In the genomic region with DNA sequence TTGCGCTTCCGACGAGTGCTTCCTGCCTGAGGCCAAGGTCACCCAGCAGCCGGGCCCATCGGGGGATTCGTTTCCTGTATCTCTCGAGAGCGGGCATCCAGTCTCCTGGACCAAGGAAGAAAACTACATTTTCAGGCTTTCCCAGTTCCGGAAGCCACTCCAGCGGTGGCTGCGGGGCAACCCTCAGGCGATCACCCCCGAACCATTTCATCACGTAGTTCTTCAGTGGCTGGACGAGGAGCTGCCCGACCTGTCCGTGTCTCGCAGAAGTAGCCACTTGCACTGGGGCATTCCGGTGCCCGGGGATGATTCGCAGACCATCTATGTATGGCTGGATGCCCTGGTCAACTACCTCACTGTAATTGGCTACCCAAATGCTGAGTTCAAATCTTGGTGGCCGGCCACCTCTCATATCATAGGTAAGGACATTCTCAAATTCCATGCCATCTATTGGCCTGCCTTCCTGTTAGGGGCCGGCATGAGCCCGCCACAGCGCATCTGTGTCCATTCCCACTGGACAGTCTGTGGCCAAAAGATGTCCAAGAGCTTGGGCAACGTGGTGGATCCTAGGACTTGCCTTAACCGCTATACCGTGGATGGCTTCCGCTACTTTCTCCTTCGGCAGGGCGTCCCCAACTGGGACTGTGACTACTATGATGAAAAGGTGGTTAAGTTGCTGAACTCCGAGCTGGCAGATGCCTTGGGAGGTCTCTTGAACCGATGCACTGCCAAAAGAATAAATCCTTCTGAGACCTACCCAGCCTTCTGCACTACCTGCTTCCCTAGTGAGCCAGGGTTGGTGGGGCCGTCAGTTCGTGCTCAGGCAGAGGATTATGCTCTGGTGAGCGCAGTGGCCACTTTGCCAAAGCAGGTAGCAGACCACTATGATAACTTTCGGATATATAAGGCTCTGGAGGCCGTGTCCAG, we compare ENCODE assay signal across 8 cellular contexts. TPM values are rescaled to one million over a fixed set of nuclear protein-coding genes. Genes with fewer than 3 reads are reported as not detected.
A peak's percentile ranks its signal among the peaks of the same experiment; 100 is the strongest.
DNase-seq lines count a peak whose midpoint lies in the region; ATAC-seq and TF ChIP-seq lines count a peak whose summit lies in the region.

No MANE protein-coding gene starts in this region.

- H3K27ac ChIP-seq in BLaER1 = peak overlapping the region; percentile 77
- H3K27ac ChIP-seq in HCT116 (ENCODE audit: low read depth, low read length) = peak overlapping the region; percentile 66
- H3K27ac ChIP-seq in esophagus muscularis mucosa (replicated peaks in 1 of 4) = peak overlapping the region; percentile 76 to 87 (median 78)
- H3K27ac ChIP-seq in neural cell (ENCODE audit: low read length) = no peak overlapping the region

- H2AFZ ChIP-seq in HCT116 (ENCODE audit: low read depth, low read length, poor library complexity, severe bottlenecking) (no peak overlapping the region), neural cell (ENCODE audit: low read depth, low read length) (peak overlapping the region; percentile 56)

- H3K4me3 ChIP-seq in BLaER1 (peak overlapping the region; percentile 86), HCT116 (replicated peaks in 1 of 2; ENCODE audit: low read depth in 1 of 2, low read length in 2 of 2) (peak overlapping the region; percentile 78 to 89), esophagus muscularis mucosa (peak overlapping the region; percentile 82 to 95 (median 92)), neural cell (ENCODE audit: low read length) (peak overlapping the region; percentile 87)

- POLR2A ChIA-PET in HCT116 (lab: Charles Lee) = no interaction called here

- TF ChIP-seq CTCF in HCT116 (IDR thresholded peaks at IDR 0.05 in 2 of 3, conservative IDR thresholded peaks at IDR 0.05 in 1 of 3; ENCODE audit: borderline replicate concordance in 1 of 3, insufficient read depth in 1 of 3, low read depth in 2 of 3, low read length in 2 of 3) = no peak
- no peak for TF ChIP-seq CTCF in esophagus muscularis mucosa (IDR thresholded peaks at IDR 0.05)
- no peak for TF ChIP-seq CTCF in neural cell (IDR thresholded peaks at IDR 0.05; ENCODE audit: poor library complexity, severe bottlenecking)

- no peaks in the 10 kb centered on the region for H3K9me3 ChIP-seq in BLaER1
- no peaks in the 10 kb centered on the region for H3K9me3 ChIP-seq in HCT116 (ENCODE audit: control insufficient read depth in 1 of 2, insufficient read depth in 1 of 2, low read depth in 1 of 2, low read length in 2 of 2)
- no peaks in the 10 kb centered on the region for H3K9me3 ChIP-seq in esophagus muscularis mucosa
- no peaks in the 10 kb centered on the region for H3K9me3 ChIP-seq in neural cell (ENCODE audit: low read length)

- H3K4me1 ChIP-seq in BLaER1 (peaks cover 33% of the 10 kb centered on the region), HCT116 (ENCODE audit: control insufficient read depth in 1 of 2, insufficient read depth in 2 of 2, low read length in 2 of 2) (peaks cover 11 to 19% of the 10 kb centered on the region in 2 experiments; a peak in 3 of 4 replicates), esophagus muscularis mucosa (peaks cover 25 to 58% (median 40%) of the 10 kb centered on the region in 4 donors)

- RAD21 ChIA-PET in HCT116 (lab: Charles Lee; ENCODE audit: low non-redundant PET in 1 of 2, low total read pairs in 2 of 2, uncharacterized antibody in 2 of 2, unreplicated experiment in 2 of 2) = no interaction called here

- ATAC-seq in HCT116 (0 out of 2 replicates have a peak, but pooled peaks have one; percentile 3), HG03095 (IDR thresholded peaks at IDR 0.05; ENCODE audit: unreplicated experiment) (no peak), GM21576 (IDR thresholded peaks at IDR 0.05; ENCODE audit: unreplicated experiment) (no peak)

- WGBS in esophagus muscularis mucosa = 21% methylated on average over 34 of the region's 38 CpGs

- TF ChIP-seq EP300 in esophagus muscularis mucosa (IDR thresholded peaks at IDR 0.05) (no peak), neural cell (conservative IDR thresholded peaks at IDR 0.05; ENCODE audit: poor library complexity, severe bottlenecking) (no peak)

- TF ChIP-seq RAD21 in HCT116 (IDR thresholded peaks at IDR 0.05; ENCODE audit: low read depth) = no peak
- no peak for TF ChIP-seq RAD21 in neural cell (conservative IDR thresholded peaks at IDR 0.05)

- H3K9ac ChIP-seq in BLaER1 (peak overlapping the region; percentile 84), HCT116 (ENCODE audit: low read length) (peak overlapping the region; percentile 84), neural cell (ENCODE audit: low read length) (peak overlapping the region; percentile 60)

- DNase-seq in HCT116 (ENCODE audit: low read depth, low spot score) = no peak
- peak; percentile 19 for DNase-seq in UCSD-AML1 (lab: John Stamatoyannopoulos, UW; ENCODE audit: unreplicated experiment)
- DNase-seq in esophagus muscularis mucosa (ENCODE audit: extremely low spot score) = no peak
- DNase-seq in mesenteric fat pad (ENCODE audit: low spot score) = no peak

- peaks cover 14% of the 10 kb centered on the region for H3K36me3 ChIP-seq in BLaER1
- H3K36me3 ChIP-seq in HCT116 (ENCODE audit: control insufficient read depth in 1 of 2, insufficient read depth in 2 of 2, low read length in 2 of 2) = peaks cover 0 to 7% of the 10 kb centered on the region in 2 experiments; a peak in 1 of 4 replicates
- H3K36me3 ChIP-seq in esophagus muscularis mucosa = peaks cover 0 to 2% (median 0%) of the 10 kb centered on the region in 4 donors
- no peaks in the 10 kb centered on the region for H3K36me3 ChIP-seq in neural cell (ENCODE audit: insufficient read depth, low read length)

- intact Hi-C loops in HCT116 (cut with micrococcal nuclease) (loop anchor here (10.0 kb wide), 2 partner anchors 201 to 589 kb away; partner anchors contain the start of gene HSPE1), esophagus muscularis mucosa (cut with DNase I) (loop anchor here (2.0 to 10.0 kb wide), 3 partner anchors 73 to 251 kb away; partner anchors contain the start of gene COQ10B)

- peaks cover 55% of the 10 kb centered on the region for H4K20me1 ChIP-seq in BLaER1
- peaks cover 14% of the 10 kb centered on the region; the same call in 1 of the 2 replicates for H4K20me1 ChIP-seq in HCT116 (ENCODE audit: insufficient read depth)
- no peaks in the 10 kb centered on the region for H4K20me1 ChIP-seq in neural cell (ENCODE audit: insufficient read depth)

- H3K27me3 ChIP-seq in BLaER1 (no peaks in the 10 kb centered on the region), HCT116 (ENCODE audit: insufficient read depth, low read length) (no peaks in the 10 kb centered on the region), esophagus muscularis mucosa (no peaks in the 10 kb centered on the region), neural cell (ENCODE audit: insufficient read depth, low read depth, low read length) (no peaks in the 10 kb centered on the region)

- TF ChIP-seq POLR2A in HCT116 (IDR thresholded peaks at IDR 0.05; ENCODE audit: borderline replicate concordance, extremely low read depth, insufficient read depth, insufficient read length) = no peak
- no peak for TF ChIP-seq POLR2A in esophagus muscularis mucosa (IDR thresholded peaks at IDR 0.05; ENCODE audit: low read depth)

- H3K79me2 ChIP-seq in HCT116 (ENCODE audit: insufficient read depth, low read length) (peaks cover 54% of the 10 kb centered on the region), neural cell (replicated peaks; ENCODE audit: insufficient read depth, low read length) (peaks cover 13% of the 10 kb centered on the region)

- BruUV-seq in HCT116 (replicated peaks; lab: Mats Ljungman, UMichigan) = no TSS peak

- H3K9me2 ChIP-seq in HCT116 (ENCODE audit: insufficient read depth) (no peaks in the 10 kb centered on the region), neural cell (ENCODE audit: insufficient read depth, low read length) (no peaks in the 10 kb centered on the region)

- CTCF ChIA-PET in HCT116 (lab: Charles Lee) = interaction anchor here (1.5 kb wide), 1 partner anchor 74 kb away, joined by 3 read pairs; no protein-coding TSS in a partner anchor

- H3K4me2 ChIP-seq in BLaER1 (peak overlapping the region; percentile 98), HCT116 (ENCODE audit: low read length) (peak overlapping the region; percentile 85), neural cell (ENCODE audit: low read length) (peak overlapping the region; percentile 70)

- H3F3A ChIP-seq in neural cell (ENCODE audit: insufficient read depth, low read length, poor library complexity, severe bottlenecking) = no peaks in the 10 kb centered on the region

TF ChIP-seq in HCT116, 20 proteins besides CTCF, POLR2A, EP300 and RAD21 (continues in another document):
- TF ChIP-seq SIN3A (IDR thresholded peaks at IDR 0.05; ENCODE audit: low read depth) = no peak

TF ChIP-seq in neural cell, 6 proteins besides CTCF, POLR2A, EP300 and RAD21 (continues in another document):
- TF ChIP-seq REST (IDR thresholded peaks at IDR 0.05; ENCODE audit: borderline replicate concordance) = no peak

RNA-seq across cellular contexts. Expression of gene MARS2, which starts 1.0 kb away (rescaled TPM):
- total RNA-seq in HCT116 (2021; ENCODE audit: unreplicated experiment) (14.4 TPM), esophagus muscularis mucosa (1 to 10 TPM; 3.3 to 9.6 (median 5.1) TPM), mesenteric fat pad (8.0 TPM)
- polyA plus RNA-seq in HCT116 (2012) = 5.0 and 6.1 TPM in 2 replicates
- polyA plus RNA-seq in neural cell = 3.8 and 5.1 TPM in 2 replicates
- polyA minus RNA-seq in neural cell = 14.0 and 14.1 TPM in 2 replicates

RNA-seq across cellular contexts. Expression of gene RFTN2, which starts 30.8 kb away (rescaled TPM):
- total RNA-seq in HCT116 (2021; ENCODE audit: unreplicated experiment) = not detected
- 0.02 and 0.07 TPM in 2 replicates for polyA plus RNA-seq in HCT116 (2012)
- 1 to 10 TPM; 5.0 to 7.4 (median 6.1) TPM for total RNA-seq in esophagus muscularis mucosa
- polyA plus RNA-seq in neural cell = 0.06 TPM in 2 replicates
- polyA minus RNA-seq in neural cell = 0.35 and 0.49 TPM in 2 replicates
- total RNA-seq in mesenteric fat pad = 6.8 TPM
